ENCODE assay signal across 1 cellular context in genomic region chr1:36576118-36576517, GRCh38.
TF ChIP-seq lines count a peak whose summit lies in the region.

No MANE protein-coding gene starts in this region.

TF ChIP-seq in K562, 482 proteins besides CTCF, POLR2A, EP300 and RAD21 (continued from another document and continues in another):
- TF ChIP-seq CLOCK (CRISPR knock-in tag; IDR thresholded peaks at IDR 0.05; ENCODE audit: borderline replicate concordance), result no peak
- TF ChIP-seq EHMT2 (IDR thresholded peaks at IDR 0.05), result no peak
- no peak for TF ChIP-seq MTA1 (IDR thresholded peaks at IDR 0.05; ENCODE audit: borderline replicate concordance)
- TF ChIP-seq KAT7 (CRISPR knock-in tag; IDR thresholded peaks at IDR 0.05; ENCODE audit: borderline replicate concordance), result no peak
- TF ChIP-seq MAZ (CRISPR knock-in tag; conservative IDR thresholded peaks at IDR 0.05 in 1 of 2, IDR thresholded peaks at IDR 0.05 in 1 of 2), result no peak
- TF ChIP-seq TRIM24 (IDR thresholded peaks at IDR 0.05), result no peak
- TF ChIP-seq ARID4B (CRISPR knock-in tag; IDR thresholded peaks at IDR 0.05), result peak; percentile 55; the same call in 1 of the 2 replicates
- TF ChIP-seq NFIX (CRISPR knock-in tag; IDR thresholded peaks at IDR 0.05; ENCODE audit: low read depth), result no peak
- TF ChIP-seq, protein P1, sequence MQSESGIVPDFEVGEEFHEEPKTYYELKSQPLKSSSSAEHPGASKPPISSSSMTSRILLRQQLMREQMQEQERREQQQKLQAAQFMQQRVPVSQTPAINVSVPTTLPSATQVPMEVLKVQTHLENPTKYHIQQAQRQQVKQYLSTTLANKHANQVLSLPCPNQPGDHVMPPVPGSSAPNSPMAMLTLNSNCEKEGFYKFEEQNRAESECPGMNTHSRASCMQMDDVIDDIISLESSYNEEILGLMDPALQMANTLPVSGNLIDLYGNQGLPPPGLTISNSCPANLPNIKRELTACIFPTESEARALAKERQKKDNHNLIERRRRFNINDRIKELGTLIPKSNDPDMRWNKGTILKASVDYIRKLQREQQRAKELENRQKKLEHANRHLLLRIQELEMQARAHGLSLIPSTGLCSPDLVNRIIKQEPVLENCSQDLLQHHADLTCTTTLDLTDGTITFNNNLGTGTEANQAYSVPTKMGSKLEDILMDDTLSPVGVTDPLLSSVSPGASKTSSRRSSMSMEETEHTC (IDR thresholded peaks at IDR 0.05), result no peak
- TF ChIP-seq ZNF707 (CRISPR knock-in tag; conservative IDR thresholded peaks at IDR 0.05), result no peak
- TF ChIP-seq ZNF436 (CRISPR knock-in tag; IDR thresholded peaks at IDR 0.05), result no peak
- no peak for TF ChIP-seq C11orf30 (IDR thresholded peaks at IDR 0.05; ENCODE audit: low read depth)
- TF ChIP-seq ZNF217 (CRISPR knock-in tag; IDR thresholded peaks at IDR 0.05), result no peak
- no peak for TF ChIP-seq ZC3H8 (IDR thresholded peaks at IDR 0.05)
- TF ChIP-seq, protein P2, sequence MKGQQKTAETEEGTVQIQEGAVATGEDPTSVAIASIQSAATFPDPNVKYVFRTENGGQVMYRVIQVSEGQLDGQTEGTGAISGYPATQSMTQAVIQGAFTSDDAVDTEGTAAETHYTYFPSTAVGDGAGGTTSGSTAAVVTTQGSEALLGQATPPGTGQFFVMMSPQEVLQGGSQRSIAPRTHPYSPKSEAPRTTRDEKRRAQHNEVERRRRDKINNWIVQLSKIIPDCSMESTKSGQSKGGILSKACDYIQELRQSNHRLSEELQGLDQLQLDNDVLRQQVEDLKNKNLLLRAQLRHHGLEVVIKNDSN (CRISPR knock-in tag; IDR thresholded peaks at IDR 0.05), result peak; percentile 23; the same call in 1 of the 2 replicates
- TF ChIP-seq DMBX1 (CRISPR knock-in tag; IDR thresholded peaks at IDR 0.05; ENCODE audit: borderline replicate concordance), result no peak
- TF ChIP-seq STAG1 (CRISPR knock-in tag; IDR thresholded peaks at IDR 0.05; ENCODE audit: borderline replicate concordance), result peak; percentile 70; the same call in 1 of the 2 replicates
- no peak for TF ChIP-seq PHF20 (IDR thresholded peaks at IDR 0.05; ENCODE audit: partially characterized antibody)
- TF ChIP-seq PCBP1 (IDR thresholded peaks at IDR 0.05; ENCODE audit: low read depth, low read length, poor library complexity, severe bottlenecking), result no peak
- TF ChIP-seq ZNF311 (CRISPR knock-in tag; IDR thresholded peaks at IDR 0.05), result no peak
- no peak for TF ChIP-seq THAP7 (CRISPR knock-in tag; IDR thresholded peaks at IDR 0.05)
- peak; percentile 51; the same call in 1 of the 2 replicates for TF ChIP-seq ZNF143 (CRISPR knock-in tag; IDR thresholded peaks at IDR 0.05)
- TF ChIP-seq MTA3 (IDR thresholded peaks at IDR 0.05; ENCODE audit: borderline replicate concordance), result no peak
- no peak for TF ChIP-seq NCOA1 (IDR thresholded peaks at IDR 0.05; ENCODE audit: low read depth)
- no peak for TF ChIP-seq GTF2A2 (tag; IDR thresholded peaks at IDR 0.05)
- no peak for TF ChIP-seq ZNF561 (CRISPR knock-in tag; conservative IDR thresholded peaks at IDR 0.05)
- TF ChIP-seq RBM14 (IDR thresholded peaks at IDR 0.05; ENCODE audit: borderline replicate concordance, insufficient read depth, low read depth, low read length), result no peak
- TF ChIP-seq BACH1 (tag; IDR thresholded peaks at IDR 0.05), result no peak
- no peak for TF ChIP-seq PHF8 (IDR thresholded peaks at IDR 0.05; ENCODE audit: borderline replicate concordance, low read length)
- no peak for TF ChIP-seq ZNF41 (CRISPR knock-in tag; conservative IDR thresholded peaks at IDR 0.05)
- no peak for TF ChIP-seq TEAD2 (tag; IDR thresholded peaks at IDR 0.05)
- TF ChIP-seq, protein P3, sequence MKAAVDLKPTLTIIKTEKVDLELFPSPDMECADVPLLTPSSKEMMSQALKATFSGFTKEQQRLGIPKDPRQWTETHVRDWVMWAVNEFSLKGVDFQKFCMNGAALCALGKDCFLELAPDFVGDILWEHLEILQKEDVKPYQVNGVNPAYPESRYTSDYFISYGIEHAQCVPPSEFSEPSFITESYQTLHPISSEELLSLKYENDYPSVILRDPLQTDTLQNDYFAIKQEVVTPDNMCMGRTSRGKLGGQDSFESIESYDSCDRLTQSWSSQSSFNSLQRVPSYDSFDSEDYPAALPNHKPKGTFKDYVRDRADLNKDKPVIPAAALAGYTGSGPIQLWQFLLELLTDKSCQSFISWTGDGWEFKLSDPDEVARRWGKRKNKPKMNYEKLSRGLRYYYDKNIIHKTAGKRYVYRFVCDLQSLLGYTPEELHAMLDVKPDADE (conservative IDR thresholded peaks at IDR 0.05; ENCODE audit: control insufficient read depth, low read depth, low read length), result no peak
- no peak for TF ChIP-seq NR1H2 (CRISPR knock-in tag; IDR thresholded peaks at IDR 0.05)
- no peak for TF ChIP-seq NFIC (IDR thresholded peaks at IDR 0.05)
- no peak for TF ChIP-seq HMGN3 (IDR thresholded peaks at IDR 0.05; ENCODE audit: borderline replicate concordance, extremely low read depth, insufficient read length, low read depth, low read length)
- TF ChIP-seq ZNF764 (CRISPR knock-in tag; IDR thresholded peaks at IDR 0.05; ENCODE audit: low read depth), result no peak
- TF ChIP-seq ZNF511 (CRISPR knock-in tag; IDR thresholded peaks at IDR 0.05), result peak; percentile 41; the same call in 1 of the 2 replicates
- TF ChIP-seq GABPB2 (CRISPR knock-in tag; conservative IDR thresholded peaks at IDR 0.05), result no peak
- TF ChIP-seq ILF3 (IDR thresholded peaks at IDR 0.05; ENCODE audit: borderline replicate concordance), result no peak
- TF ChIP-seq ZNF584 (CRISPR knock-in tag; IDR thresholded peaks at IDR 0.05; ENCODE audit: low read depth), result no peak
- TF ChIP-seq TGIF2 (CRISPR knock-in tag; IDR thresholded peaks at IDR 0.05), result no peak
- no peak for TF ChIP-seq PHB (CRISPR knock-in tag; IDR thresholded peaks at IDR 0.05)
- TF ChIP-seq NCOA6 (IDR thresholded peaks at IDR 0.05), result no peak
- TF ChIP-seq TFE3 (CRISPR knock-in tag; IDR thresholded peaks at IDR 0.05), result no peak
- TF ChIP-seq ZC3H11A (IDR thresholded peaks at IDR 0.05; ENCODE audit: low read depth, low read length), result no peak
- no peak for TF ChIP-seq GTF3C2 (IDR thresholded peaks at IDR 0.05; ENCODE audit: borderline replicate concordance, extremely low read depth, insufficient read length)
- no peak for TF ChIP-seq PRMT5 (CRISPR knock-in tag; IDR thresholded peaks at IDR 0.05)
- TF ChIP-seq ZNF324 (CRISPR knock-in tag; IDR thresholded peaks at IDR 0.05), result no peak
- TF ChIP-seq ZBTB7A (IDR thresholded peaks at IDR 0.05; ENCODE audit: borderline replicate concordance, control insufficient read depth, low read depth, low read length), result peak; percentile 66; the same call in 1 of the 2 replicates
- no peak for TF ChIP-seq BDP1 (IDR thresholded peaks at IDR 0.05; ENCODE audit: insufficient read depth, insufficient read length)
- no peak for TF ChIP-seq ASH1L (IDR thresholded peaks at IDR 0.05; ENCODE audit: borderline replicate concordance, low read depth, partially characterized antibody)
- TF ChIP-seq EWSR1 (IDR thresholded peaks at IDR 0.05; ENCODE audit: borderline replicate concordance, low read depth, partially characterized antibody), result no peak
- no peak for TF ChIP-seq NR2C2 (CRISPR knock-in tag; IDR thresholded peaks at IDR 0.05)
- TF ChIP-seq NR2C2 (tag; IDR thresholded peaks at IDR 0.05), result no peak
- TF ChIP-seq WHSC1 (IDR thresholded peaks at IDR 0.05; ENCODE audit: low read length), result no peak
- no peak for TF ChIP-seq ZNF551 (CRISPR knock-in tag; IDR thresholded peaks at IDR 0.05)
